ENCODE assay signal across 29 cellular contexts in genomic region chrX:5752831-5753230, GRCh38.
"Had no signal": no experiment of that assay in that cellular context is flagged by ENCODE, and none has a peak within 500 bp of the region (broad histone marks: within the 10 kb centered on the region; RNA-seq: fewer than 3 reads in every experiment).

No MANE protein-coding gene starts in this region.

- DNase-seq: activated effector memory CD4-positive, alpha-beta T cell treated with anti-CD3 and anti-CD28 coated beads, Interleukin-2, amount 50 U/mL, for 16 hours; activated effector memory CD4-positive, alpha-beta T cell treated with Interleukin-2 at 50 U/mL for 16 hours; activated gamma-delta T cell; activated gamma-delta T cell treated with Interleukin-2 at 50 U/mL for 16 hours; activated naive CD4-positive, alpha-beta T cell; activated naive CD4-positive, alpha-beta T cell treated with anti-CD3 and anti-CD28 coated beads for 36 hours; activated naive CD4-positive, alpha-beta T cell treated with anti-CD3 and anti-CD28 coated beads, Interleukin-2, amount 10 ng/mL, durations not matched to agents 7 days and 5 days; activated naive CD4-positive, alpha-beta T cell treated with anti-CD3 and anti-CD28 coated beads, Interleukin-2, amount 50 U/mL, for 16 hours; activated naive CD4-positive, alpha-beta T cell treated with Interleukin-2 at 50 U/mL for 16 hours; activated naive CD8-positive, alpha-beta T cell treated with anti-CD3 and anti-CD28 coated beads for 36 hours; activated naive CD8-positive, alpha-beta T cell treated with anti-CD3 and anti-CD28 coated beads, Interleukin-2, amount 10 ng/mL, durations not matched to agents 7 days and 5 days; activated naive CD8-positive, alpha-beta T cell treated with anti-CD3 and anti-CD28 coated beads, Interleukin-2, amount 50 U/mL, for 24 hours; activated T-cell treated with anti-CD3 and anti-CD28 coated beads, Interleukin-2, amount 50 U/mL, for 24 hours; activated T-cell treated with anti-CD3 and anti-CD28 coated beads, Interleukin-2, amount 50 U/mL, for 4 hours; activated T-cell treated with anti-CD3 and anti-CD28 coated beads, Interleukin-2, amount 50 U/mL, for 48 hours; activated T-cell treated with anti-CD3 and anti-CD28 coated beads, Interleukin-2, amount 50 U/mL, for 72 hours; adrenal gland; amniotic stem cell; amygdala; anterior cingulate cortex; aorta; body of pancreas; brain microvascular endothelial cell; caudate nucleus; central memory CD4-positive, alpha-beta T cell; cerebellar nuclear complex had no signal

- H3K9me3 ChIP-seq: adrenal gland, ascending aorta, body of pancreas, breast epithelium had no signal

- H3K27me3 ChIP-seq: adrenal gland, ascending aorta, body of pancreas, brain microvascular endothelial cell, breast epithelium, cardiac muscle cell had no signal

- H3K27ac ChIP-seq: adrenal gland, ascending aorta, body of pancreas, brain microvascular endothelial cell, breast epithelium, cardiac muscle cell had no signal

- H3K36me3 ChIP-seq: adrenal gland, ascending aorta, brain microvascular endothelial cell, breast epithelium, cardiac muscle cell had no signal

- H3K4me1 ChIP-seq: adrenal gland, ascending aorta, body of pancreas, breast epithelium had no signal

- H3K4me3 ChIP-seq: adrenal gland, ascending aorta, body of pancreas, breast epithelium, cardiac muscle cell had no signal
